Comparison of ENCODE assay signal across 1 cellular context in genomic region chr1:39671793-39672550, GRCh38.
TF ChIP-seq lines count a peak whose summit lies in the region.

Gene NT5C1A, minus strand, starts transcription at chr1:39672107. Its CDS starts 69 bp downstream, at chr1:39672038.

TF ChIP-seq in HEK293, 187 proteins besides CTCF, POLR2A, EP300 and RAD21 (continued from another document):
- TF ChIP-seq ZNF148 (tag by site-specific recombination; IDR thresholded peaks at IDR 0.05; ENCODE audit: borderline replicate concordance) (no peak), GLI2 (tag by site-specific recombination; IDR thresholded peaks at IDR 0.05; ENCODE audit: borderline replicate concordance, low read depth) (no peak), ZNF280C (tag by site-specific recombination; IDR thresholded peaks at IDR 0.05) (no peak), ZSCAN16 (tag by site-specific recombination; IDR thresholded peaks at IDR 0.05) (no peak), REST (tag by site-specific recombination; IDR thresholded peaks at IDR 0.05) (no peak), ZNF223 (tag by site-specific recombination; IDR thresholded peaks at IDR 0.05) (no peak), ZNF654 (tag by site-specific recombination; IDR thresholded peaks at IDR 0.05; ENCODE audit: low read depth) (no peak), SETDB1 (IDR thresholded peaks at IDR 0.05; ENCODE audit: insufficient read length, low read length) (no peak), SCRT2 (tag by site-specific recombination; IDR thresholded peaks at IDR 0.05) (no peak), KLF17 (tag by site-specific recombination; IDR thresholded peaks at IDR 0.05) (no peak), ZNF391 (tag by site-specific recombination; IDR thresholded peaks at IDR 0.05; ENCODE audit: borderline replicate concordance, low read depth) (no peak), YY2 (tag by site-specific recombination; IDR thresholded peaks at IDR 0.05) (no peak), ZNF626 (tag by site-specific recombination; IDR thresholded peaks at IDR 0.05) (no peak), PRDM2 (tag by site-specific recombination; IDR thresholded peaks at IDR 0.05; ENCODE audit: borderline replicate concordance) (no peak)
